ENCODE assay signal across 34 cellular contexts in genomic region chr6:94251878-94252277, GRCh38.
"Had no signal": no experiment of that assay in that cellular context is flagged by ENCODE, and none has a peak within 500 bp of the region (broad histone marks: within the 10 kb centered on the region; RNA-seq: fewer than 3 reads in every experiment).

No MANE protein-coding gene starts in this region.

- H3K27me3 ChIP-seq: adrenal gland, body of pancreas, brain microvascular endothelial cell, breast epithelium had no signal

- FAIRE-seq: astrocyte, colon, TTC549 had no signal

- H3K27ac ChIP-seq: adrenal gland, body of pancreas, brain microvascular endothelial cell, breast epithelium, VCaP had no signal

- DNase-seq: activated B cell treated with CpG ODN at 0.5 μM for 24 hours; activated CD4-positive, alpha-beta memory T cell treated with anti-CD3 and anti-CD28 coated beads for 36 hours; activated CD4-positive, alpha-beta T cell treated with anti-CD3 and anti-CD28 coated beads for 4 hours; activated CD4-positive, alpha-beta T cell treated with anti-CD3 and anti-CD28 coated beads, Interleukin-2, amount 10 ng/mL, durations not matched to agents 24 days and 14 days; activated CD4-positive, alpha-beta T cell treated with anti-CD3 and anti-CD28 coated beads, Interleukin-2, amount 50 U/mL, for 1 hour; activated CD4-positive, alpha-beta T cell treated with anti-CD3 and anti-CD28 coated beads, Interleukin-2, amount 50 U/mL, for 4 hours; activated CD4-positive, CD25-positive, alpha-beta regulatory T cell treated with anti-CD3 and anti-CD28 coated beads, Interleukin-2, amount 50 U/mL, for 72 hours; activated CD8-positive, alpha-beta memory T cell treated with anti-CD3 and anti-CD28 coated beads, Interleukin-2, amount 50 U/mL, for 4 hours; activated CD8-positive, alpha-beta T cell treated with anti-CD3 and anti-CD28 coated beads for 36 hours; activated effector memory CD4-positive, alpha-beta T cell treated with anti-CD3 and anti-CD28 coated beads, Interleukin-2, amount 50 U/mL, for 16 hours; activated gamma-delta T cell treated with Interleukin-2 at 50 U/mL for 16 hours; activated naive CD4-positive, alpha-beta T cell; activated naive CD4-positive, alpha-beta T cell treated with anti-CD3 and anti-CD28 coated beads for 36 hours; activated naive CD4-positive, alpha-beta T cell treated with anti-CD3 and anti-CD28 coated beads, Interleukin-2, amount 50 U/mL, for 16 hours; activated naive CD8-positive, alpha-beta T cell treated with anti-CD3 and anti-CD28 coated beads for 36 hours; activated T-cell treated with anti-CD3 and anti-CD28 coated beads for 4 hours; activated T-cell treated with anti-CD3 and anti-CD28 coated beads, Interleukin-2, amount 50 U/mL, for 1 hour; activated T-cell treated with anti-CD3 and anti-CD28 coated beads, Interleukin-2, amount 50 U/mL, for 4 hours; activated T-cell treated with anti-CD3 and anti-CD28 coated beads, Interleukin-2, amount 50 U/mL, for 72 hours; adrenal gland; amniotic stem cell; aorta; body of pancreas; brain microvascular endothelial cell; central memory CD4-positive, alpha-beta T cell; T-helper 2 cell; T-helper 9 cell had no signal

- H3K4me1 ChIP-seq: adrenal gland, body of pancreas, breast epithelium had no signal

- ATAC-seq: activated CD8-positive, alpha-beta T cell treated with anti-CD3 and anti-CD28 coated beads for 36 hours; activated naive CD4-positive, alpha-beta T cell treated with anti-CD3 and anti-CD28 coated beads, Interleukin-2, amount 50 U/mL, for 72 hours; activated T-cell treated with anti-CD3 and anti-CD28 coated beads, Interleukin-2, amount 50 U/mL, for 4 hours; activated T-cell treated with anti-CD3 and anti-CD28 coated beads, Interleukin-2, amount 50 U/mL, for 72 hours; activated T-helper 17 cell treated with anti-CD3 and anti-CD28 coated beads, Interleukin-2, amount 50 U/mL, for 72 hours; body of pancreas had no signal

- H3K36me3 ChIP-seq: adrenal gland, brain microvascular endothelial cell, breast epithelium had no signal

- H3K4me3 ChIP-seq: adrenal gland, body of pancreas, breast epithelium had no signal

- H3K9me3 ChIP-seq: adrenal gland, body of pancreas, breast epithelium had no signal
